In the genomic region with DNA sequence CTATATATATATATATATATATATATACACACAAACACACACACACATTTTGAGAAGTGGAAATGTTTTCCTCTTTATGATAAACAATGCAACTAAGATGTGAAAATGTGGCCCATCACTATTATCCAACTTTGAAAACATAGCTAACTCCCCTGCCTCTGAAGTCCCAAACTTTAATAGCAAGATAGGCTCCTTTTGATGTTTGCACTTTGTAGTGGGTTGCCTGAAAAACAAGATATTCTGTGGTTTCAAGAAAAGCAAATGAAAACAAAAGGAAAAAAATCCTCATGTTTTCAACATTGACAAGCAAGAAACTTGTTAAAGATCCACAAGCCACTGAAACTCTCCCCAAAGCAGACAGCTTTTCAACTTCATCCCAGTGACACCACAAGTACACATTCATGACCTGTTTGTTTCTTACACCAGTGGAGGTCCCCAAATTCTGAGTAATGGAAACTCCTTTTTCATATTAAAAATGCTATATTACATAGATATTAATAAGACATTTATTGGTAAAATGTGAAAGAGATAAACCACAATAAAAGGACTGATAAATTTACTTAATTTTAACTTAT, we compare ENCODE assay signal across 1 cellular context.
TF ChIP-seq lines count a peak whose summit lies in the region.

No MANE protein-coding gene starts in this region.

TF ChIP-seq in SK-N-SH treated with all-trans-retinoic acid at 6 μM for 48 hours, 23 proteins besides CTCF, POLR2A, EP300 and RAD21 (continued from another document):
- TF ChIP-seq CSRNP3 (CRISPR knock-in tag; IDR thresholded peaks at IDR 0.05): no peak
- TF ChIP-seq PPARA (CRISPR knock-in tag; IDR thresholded peaks at IDR 0.05; ENCODE audit: borderline replicate concordance): no peak
- no peak for TF ChIP-seq ZNF565 (CRISPR knock-in tag; conservative IDR thresholded peaks at IDR 0.05; ENCODE audit: low read depth)
- TF ChIP-seq ZC3H10 (CRISPR knock-in tag; IDR thresholded peaks at IDR 0.05): no peak
- TF ChIP-seq ESRRG (CRISPR knock-in tag; IDR thresholded peaks at IDR 0.05): no peak
- no peak for TF ChIP-seq RARB (CRISPR knock-in tag; IDR thresholded peaks at IDR 0.05)
- TF ChIP-seq, protein P1, sequence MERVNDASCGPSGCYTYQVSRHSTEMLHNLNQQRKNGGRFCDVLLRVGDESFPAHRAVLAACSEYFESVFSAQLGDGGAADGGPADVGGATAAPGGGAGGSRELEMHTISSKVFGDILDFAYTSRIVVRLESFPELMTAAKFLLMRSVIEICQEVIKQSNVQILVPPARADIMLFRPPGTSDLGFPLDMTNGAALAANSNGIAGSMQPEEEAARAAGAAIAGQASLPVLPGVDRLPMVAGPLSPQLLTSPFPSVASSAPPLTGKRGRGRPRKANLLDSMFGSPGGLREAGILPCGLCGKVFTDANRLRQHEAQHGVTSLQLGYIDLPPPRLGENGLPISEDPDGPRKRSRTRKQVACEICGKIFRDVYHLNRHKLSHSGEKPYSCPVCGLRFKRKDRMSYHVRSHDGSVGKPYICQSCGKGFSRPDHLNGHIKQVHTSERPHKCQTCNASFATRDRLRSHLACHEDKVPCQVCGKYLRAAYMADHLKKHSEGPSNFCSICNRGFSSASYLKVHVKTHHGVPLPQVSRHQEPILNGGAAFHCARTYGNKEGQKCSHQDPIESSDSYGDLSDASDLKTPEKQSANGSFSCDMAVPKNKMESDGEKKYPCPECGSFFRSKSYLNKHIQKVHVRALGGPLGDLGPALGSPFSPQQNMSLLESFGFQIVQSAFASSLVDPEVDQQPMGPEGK (CRISPR knock-in tag; IDR thresholded peaks at IDR 0.05; ENCODE audit: borderline replicate concordance): no peak
- TF ChIP-seq SNAI2 (CRISPR knock-in tag; IDR thresholded peaks at IDR 0.05): no peak
